In the genomic region with DNA sequence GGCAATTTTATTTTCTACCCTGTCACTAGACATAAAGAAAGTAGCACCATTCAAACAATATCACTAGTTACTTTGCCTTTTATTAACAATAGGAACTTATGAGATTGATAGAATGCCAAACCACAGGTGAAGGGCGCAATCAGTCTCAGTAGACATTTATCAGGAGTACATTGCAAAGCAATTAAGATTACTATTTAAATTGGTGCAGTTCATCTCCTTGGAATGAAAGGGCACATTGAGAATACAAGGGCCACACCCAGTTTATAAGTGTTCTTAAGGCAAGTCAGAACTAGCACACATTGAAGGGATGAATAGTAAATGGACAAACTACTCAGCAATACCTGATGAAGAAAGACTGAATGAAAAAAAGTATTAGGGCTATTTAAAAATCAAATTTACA, we compare ENCODE assay signal across 20 cellular contexts.
"Had no signal": no experiment of that assay in that cellular context is flagged by ENCODE, and none has a peak within 500 bp of the region (broad histone marks: within the 10 kb centered on the region; RNA-seq: fewer than 3 reads in every experiment).

No MANE protein-coding gene starts in this region.

- H3K27me3 ChIP-seq: tibial nerve, uterus had no signal

- H3K36me3 ChIP-seq: left ventricle myocardium inferior, tibial nerve, uterus had no signal

- DNase-seq: activated CD4-positive, alpha-beta T cell treated with anti-CD3 and anti-CD28 coated beads, Interleukin-2, amount 10 ng/mL, durations not matched to agents 7 days and 5 days; activated CD8-positive, alpha-beta memory T cell treated with anti-CD3 and anti-CD28 coated beads, Interleukin-2, amount 50 U/mL, for 48 hours; activated naive CD8-positive, alpha-beta T cell treated with anti-CD3 and anti-CD28 coated beads for 36 hours; amygdala; dermis blood vessel endothelial cell; effector memory CD8-positive, alpha-beta T cell; erythroblast; islet precursor cell; left ventricle myocardium inferior; natural killer cell; posterior cingulate gyrus; retina; stimulated activated CD4-positive, alpha-beta T cell treated with anti-CD3 and anti-CD28 coated beads, Interleukin-4, amount 100 ng/mL, for 1 hour; stimulated activated naive CD4-positive, alpha-beta T cell treated with Interleukin-2 at 50 U/mL for 16 hours; substantia nigra; T-helper 9 cell; uterus had no signal

- H3K36me3 Mint-ChIP-seq: activated naive CD8-positive, alpha-beta T cell treated with anti-CD3 and anti-CD28 coated beads for 36 hours had no signal

- ATAC-seq: effector memory CD8-positive, alpha-beta T cell; natural killer cell had no signal

- H3K27me3 Mint-ChIP-seq: activated CD4-positive, alpha-beta T cell treated with anti-CD3 and anti-CD28 coated beads, Interleukin-2, amount 10 ng/mL, durations not matched to agents 7 days and 5 days; activated naive CD8-positive, alpha-beta T cell treated with anti-CD3 and anti-CD28 coated beads for 36 hours; effector memory CD8-positive, alpha-beta T cell; memory B cell had no signal

- H3K4me3 Mint-ChIP-seq: activated CD4-positive, alpha-beta T cell treated with anti-CD3 and anti-CD28 coated beads, Interleukin-2, amount 10 ng/mL, durations not matched to agents 7 days and 5 days; activated naive CD8-positive, alpha-beta T cell treated with anti-CD3 and anti-CD28 coated beads for 36 hours; activated T-helper 1 cell treated with anti-CD3 and anti-CD28 coated beads, Interleukin-12 subunit alpha, Interleukin-12 subunit beta, Interleukin-2, Interleukin-4 antibody, amounts not matched to agents 30 ng/mL and 10 ng/mL and 1 ng/mL, durations not matched to agents 14 hours and 24 hours and 36 hours; effector memory CD8-positive, alpha-beta T cell; memory B cell; natural killer cell had no signal

- H3K4me1 ChIP-seq: left ventricle myocardium inferior, uterus had no signal

- H3K4me3 ChIP-seq: left ventricle myocardium inferior, tibial nerve, uterus had no signal

- H3K27ac ChIP-seq: left ventricle myocardium inferior, tibial nerve, uterus had no signal

- H3K4me1 Mint-ChIP-seq: activated CD4-positive, alpha-beta T cell treated with anti-CD3 and anti-CD28 coated beads, Interleukin-2, amount 10 ng/mL, durations not matched to agents 7 days and 5 days; activated naive CD8-positive, alpha-beta T cell treated with anti-CD3 and anti-CD28 coated beads for 36 hours; memory B cell; natural killer cell had no signal

- H3K27ac Mint-ChIP-seq: activated CD4-positive, alpha-beta T cell treated with anti-CD3 and anti-CD28 coated beads, Interleukin-2, amount 10 ng/mL, durations not matched to agents 7 days and 5 days; activated naive CD8-positive, alpha-beta T cell treated with anti-CD3 and anti-CD28 coated beads for 36 hours; activated T-helper 1 cell treated with anti-CD3 and anti-CD28 coated beads, Interleukin-12 subunit alpha, Interleukin-12 subunit beta, Interleukin-2, Interleukin-4 antibody, amounts not matched to agents 30 ng/mL and 10 ng/mL and 1 ng/mL, durations not matched to agents 14 hours and 24 hours and 36 hours; effector memory CD8-positive, alpha-beta T cell; memory B cell; natural killer cell had no signal
